Comparison of ENCODE assay signal across 13 cellular contexts in genomic region chr12:31585895-31586294, GRCh38.
"Had no signal": no experiment of that assay in that cellular context is flagged by ENCODE, and none has a peak within 500 bp of the region (broad histone marks: within the 10 kb centered on the region; RNA-seq: fewer than 3 reads in every experiment).

No MANE protein-coding gene starts in this region.

- H3K27me3 ChIP-seq: esophagus muscularis mucosa, ovary, thyroid gland had no signal

- H3K9me3 ChIP-seq: esophagus muscularis mucosa, lower lobe of right lung, mucosa of descending colon, ovary, thyroid gland had no signal

- H3K36me3 ChIP-seq: esophagus muscularis mucosa, lower lobe of right lung, ovary, thyroid gland had no signal

- H3K4me3 ChIP-seq: esophagus muscularis mucosa, lower lobe of right lung, mucosa of descending colon, ovary, thyroid gland had no signal

- ATAC-seq: activated T-cell treated with anti-CD3 and anti-CD28 coated beads, Interleukin-2, amount 50 U/mL, for 72 hours; lower lobe of right lung; mucosa of descending colon had no signal

- DNase-seq: activated CD4-positive, alpha-beta memory T cell treated with anti-CD3 and anti-CD28 coated beads for 36 hours; activated gamma-delta T cell treated with Interleukin-2 at 50 U/mL for 16 hours; activated naive CD8-positive, alpha-beta T cell treated with anti-CD3 and anti-CD28 coated beads, Interleukin-2, amount 10 ng/mL, durations not matched to agents 7 days and 5 days; activated T-cell treated with anti-CD3 and anti-CD28 coated beads, Interleukin-2, amount 50 U/mL, for 72 hours; anterior cingulate cortex; glutamatergic neuron; immature natural killer cell; lower lobe of right lung; mucosa of descending colon; ovary; T1000; thyroid gland had no signal

- H3K27ac ChIP-seq: esophagus muscularis mucosa, lower lobe of right lung, ovary had no signal
